ENCODE assay signal across 8 cellular contexts in the genomic region with DNA sequence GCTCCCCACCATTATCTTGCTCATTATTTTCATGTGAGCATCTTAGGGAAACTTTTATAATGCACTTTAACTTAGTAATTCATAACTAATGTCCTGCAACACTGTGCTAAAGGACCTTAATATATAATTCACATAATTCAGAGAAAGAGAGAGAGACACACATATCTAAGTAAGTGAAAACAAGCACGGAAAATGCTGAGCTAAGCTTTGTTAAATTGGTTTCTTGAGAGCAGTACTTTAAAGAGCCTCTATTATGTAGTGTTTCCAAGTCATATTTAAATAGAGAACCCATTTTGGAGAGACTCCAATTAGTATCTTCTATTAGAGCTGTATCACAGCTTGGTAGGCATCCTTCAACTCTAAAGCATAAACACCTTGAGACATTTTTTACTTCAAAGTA.
"Had no signal": no experiment of that assay in that cellular context is flagged by ENCODE, and none has a peak within 500 bp of the region (broad histone marks: within the 10 kb centered on the region; RNA-seq: fewer than 3 reads in every experiment).

No MANE protein-coding gene starts in this region.

- DNase-seq: H9, HCEC 1CT, KBM-7 had no signal

- H3K4me2 ChIP-seq: GM23338, KMS-11 had no signal

- H3K4me3 ChIP-seq: GM23338 had no signal

- ATAC-seq: GM23338 had no signal

- H3K9ac ChIP-seq: KMS-11 had no signal

- H2AFZ ChIP-seq: GM23338 had no signal

- H3K27ac ChIP-seq: KMS-11 had no signal

- FAIRE-seq: H1, H54, HTR-8/SVneo had no signal
